ENCODE assay signal across 8 cellular contexts in the genomic region with DNA sequence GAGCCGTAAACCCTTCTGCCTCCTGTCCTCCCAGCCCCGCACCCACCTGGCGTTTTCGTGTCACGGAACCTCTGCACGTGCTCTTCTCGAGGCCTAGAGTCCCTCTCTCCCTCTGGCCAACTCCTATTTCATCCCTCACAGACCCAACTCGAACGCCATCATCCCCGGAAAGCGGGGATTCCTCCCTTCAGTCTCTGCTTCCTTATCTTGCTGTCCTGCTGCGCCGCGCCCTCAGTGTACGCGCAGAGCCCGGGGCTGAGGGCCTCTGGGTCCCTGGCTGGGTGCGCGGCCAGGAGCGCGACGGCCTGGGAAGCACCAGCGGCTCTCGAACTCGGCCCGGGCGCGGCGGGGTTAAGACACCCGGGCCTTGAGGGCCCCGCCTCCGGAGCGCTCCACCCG. TPM values are rescaled to one million over a fixed set of nuclear protein-coding genes. Genes with fewer than 3 reads are reported as not detected.
DNase-seq lines count a peak whose midpoint lies in the region; ATAC-seq and TF ChIP-seq lines count a peak whose summit lies in the region.

No MANE protein-coding gene starts in this region.

- H3K4me3 ChIP-seq in cardiac muscle cell, result peak overlapping the region; percentile 71

- no peak for TF ChIP-seq CTCF in cardiac muscle cell (IDR thresholded peaks at IDR 0.05; ENCODE audit: low read depth, low read length)

- peak overlapping the region; percentile 99 for H3K27ac ChIP-seq in cardiac muscle cell

- no peaks in the 10 kb centered on the region for H3K36me3 ChIP-seq in cardiac muscle cell

- intact Hi-C loops in posterior cingulate gyrus (cut with DNase I), result loop anchor here (1.0 kb wide), 1 partner anchor 19 kb away; the partner anchor contains the start of gene STARD10

- H3K9me3 ChIP-seq in cardiac muscle cell (ENCODE audit: low read depth), result no peaks in the 10 kb centered on the region

- H3K27me3 ChIP-seq in cardiac muscle cell, result no peaks in the 10 kb centered on the region

- peaks cover 14% of the 10 kb centered on the region for H3K4me1 ChIP-seq in cardiac muscle cell (ENCODE audit: low read depth)

- DNase-seq in ELR (ENCODE audit: low read depth) (peak; percentile 83), NCI-H82 (lab: John Stamatoyannopoulos, UW) (peak; percentile 83), cardiac muscle cell (ENCODE audit: low read depth in 1 of 2, low spot score in 1 of 2) (peak; percentile 83 to 86), posterior cingulate gyrus (peak in 9 of 10 donors; percentile 70 to 98 (median 85)), islet precursor cell (no peak)
- peak; percentile 86 for DNase-seq in activated naive CD4-positive, alpha-beta T cell treated with anti-CD3 and anti-CD28 coated beads, Interleukin-2, amount 50 U/mL, for 16 hours

- ATAC-seq in GM19463 (IDR thresholded peaks at IDR 0.05; ENCODE audit: unreplicated experiment) (peak; percentile 55), HG03520 (IDR thresholded peaks at IDR 0.05; ENCODE audit: unreplicated experiment) (peak; percentile 37)

RNA-seq across cellular contexts. Expression of gene ATG16L2, which starts 0.5 kb away (rescaled TPM):
- 16.7 and 66.8 TPM in 2 replicates for total RNA-seq in cardiac muscle cell
- polyA plus RNA-seq in cardiac muscle cell, result 47.8 and 80.4 TPM in 2 replicates

RNA-seq across cellular contexts. Expression of gene STARD10, which starts 19.9 kb away (rescaled TPM):
- total RNA-seq in cardiac muscle cell, result 66.2 and 101 TPM in 2 replicates
- polyA plus RNA-seq in cardiac muscle cell, result 91.4 and 139 TPM in 2 replicates
